ENCODE assay signal across 8 cellular contexts in the genomic region with DNA sequence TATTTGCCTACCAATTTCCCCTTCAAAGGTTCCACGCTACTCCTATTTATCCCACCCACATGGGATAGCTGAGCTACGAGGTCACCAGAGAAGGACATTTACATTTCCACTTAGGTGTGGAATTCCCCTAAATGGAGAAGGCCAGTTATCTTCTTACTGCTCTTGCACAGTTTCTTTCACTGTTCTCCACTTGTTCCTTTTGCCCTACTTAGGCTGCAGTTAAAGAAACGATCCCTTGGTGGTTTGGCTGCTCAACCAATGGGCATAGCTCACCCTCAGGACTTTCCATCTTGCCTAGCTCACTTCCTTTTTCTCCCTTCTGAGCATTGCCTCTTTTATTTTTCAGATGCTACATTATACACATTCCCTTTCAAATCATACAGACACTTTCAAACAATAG. TPM values are rescaled to one million over a fixed set of nuclear protein-coding genes. Genes with fewer than 3 reads are reported as not detected.
DNase-seq lines count a peak whose midpoint lies in the region; ATAC-seq and TF ChIP-seq lines count a peak whose summit lies in the region.

No MANE protein-coding gene starts in this region.

- H3K4me1 Mint-ChIP-seq in stimulated activated memory B cell treated with anti-CD40 and anti-IgM and Interleukin-4, amounts not matched to agents 10 μg/mL and 1 μg/mL and 100 μg/mL, for 72 hours = peaks cover 27% of the 10 kb centered on the region
- H3K4me1 Mint-ChIP-seq in CD4-positive, alpha-beta memory T cell = peaks cover 5 to 8% (median 7%) of the 10 kb centered on the region in 4 donors

- H3K27ac ChIP-seq in SK-N-SH (ENCODE audit: low read depth in 2 of 2, low read length in 1 of 2) = no peak overlapping the region; a peak in 1 of 4 replicates
- no peak overlapping the region for H3K27ac ChIP-seq in testis
- no peak overlapping the region for H3K27ac ChIP-seq in CD4-positive, alpha-beta memory T cell (ENCODE audit: low read depth, low read length)

- CTCF ChIA-PET in SK-N-SH (lab: Yijun Ruan, JAX) = interaction anchor here (0.7 to 1.6 kb wide), 2 partner anchors 25 to 111 kb away, joined by 3 to 4 read pairs; no protein-coding TSS in a partner anchor
- CTCF ChIA-PET in CD4-positive, alpha-beta memory T cell (lab: Charles Lee; ENCODE audit: partially characterized antibody) = interaction anchor here (1.6 to 2.9 kb wide), 2 partner anchors 9 to 10 kb away, joined by 6 to 10 read pairs; a partner anchor contains a TSS

- no peaks in the 10 kb centered on the region for H3K27me3 Mint-ChIP-seq in stimulated activated memory B cell treated with anti-CD40 and anti-IgM and Interleukin-4, amounts not matched to agents 10 μg/mL and 1 μg/mL and 100 μg/mL, for 72 hours
- no peaks in the 10 kb centered on the region for H3K27me3 Mint-ChIP-seq in CD4-positive, alpha-beta memory T cell

- no peak overlapping the region for H3K4me3 ChIP-seq in SK-N-SH (ENCODE audit: low read depth in 2 of 2, low read length in 1 of 2)
- no peak overlapping the region for H3K4me3 ChIP-seq in testis
- no peak overlapping the region for H3K4me3 ChIP-seq in CD4-positive, alpha-beta memory T cell (ENCODE audit: low read length in 2 of 2)

- H3K9me2 ChIP-seq in SK-N-SH = no peaks in the 10 kb centered on the region

- no peak for TF ChIP-seq RAD21 in SK-N-SH (IDR thresholded peaks at IDR 0.05; ENCODE audit: low read length)

- TF ChIP-seq POLR2A in testis (IDR thresholded peaks at IDR 0.05) = no peak

- H3K36me3 ChIP-seq in SK-N-SH (replicated peaks in 1 of 2; ENCODE audit: control insufficient read depth in 1 of 2, insufficient read depth in 2 of 2, low read length in 1 of 2) (no peaks in the 10 kb centered on the region), testis (ENCODE audit: low read depth, missing control alignments) (no peaks in the 10 kb centered on the region)
- H3K36me3 ChIP-seq in CD4-positive, alpha-beta memory T cell (ENCODE audit: insufficient read depth, low read length) = no peaks in the 10 kb centered on the region

- DNase-seq in SK-N-SH (no peak), SKM-1 treated with dmso at 0.1 percent for 144 hours (lab: John Stamatoyannopoulos, UW; ENCODE audit: unreplicated experiment) (peak; percentile 76), testis (no peak)
- no peak for DNase-seq in effector CD4-positive, alpha-beta T cell
- DNase-seq in CD4-positive, alpha-beta memory T cell = no peak

- ATAC-seq in SK-N-SH treated with all-trans-retinoic acid at 6 μM for 48 hours (no peak; the same call in 2 of the 3 replicates), HG03025 (IDR thresholded peaks at IDR 0.05; ENCODE audit: low FRiP score, unreplicated experiment) (peak; percentile 76)
- ATAC-seq in stimulated activated memory B cell treated with anti-CD40 and anti-IgM and Interleukin-4, amounts not matched to agents 10 μg/mL and 1 μg/mL and 100 μg/mL, for 72 hours = peak; percentile 95

- peaks cover 7% of the 10 kb centered on the region for H3K36me3 Mint-ChIP-seq in stimulated activated memory B cell treated with anti-CD40 and anti-IgM and Interleukin-4, amounts not matched to agents 10 μg/mL and 1 μg/mL and 100 μg/mL, for 72 hours
- H3K36me3 Mint-ChIP-seq in CD4-positive, alpha-beta memory T cell = no peaks in the 10 kb centered on the region

- 65% methylated on average over 3 of the region's 3 CpGs for WGBS in SK-N-SH (ENCODE audit: low lambda C conversion rate)
- WGBS in testis, 2 donors = 55 to 60% methylated on average over 3 of the region's 3 CpGs

- H3K9ac ChIP-seq in SK-N-SH = no peak overlapping the region

- TF ChIP-seq EP300 in SK-N-SH (IDR thresholded peaks at IDR 0.05; ENCODE audit: borderline replicate concordance in 1 of 2, low read depth in 1 of 2, low read length in 1 of 2) = no peak

- POLR2A ChIA-PET in SK-N-SH (lab: Yijun Ruan, JAX) = no interaction called here
- POLR2A ChIA-PET in CD4-positive, alpha-beta memory T cell (lab: Charles Lee; ENCODE audit: partially characterized antibody) = interaction anchor here (1.2 to 3.5 kb wide), 3 partner anchors 9 to 49 kb away, joined by 3 to 26 read pairs (median 4); a partner anchor contains a TSS

- peak overlapping the region; percentile 4 for H3K4me3 Mint-ChIP-seq in stimulated activated memory B cell treated with anti-CD40 and anti-IgM and Interleukin-4, amounts not matched to agents 10 μg/mL and 1 μg/mL and 100 μg/mL, for 72 hours
- no peak overlapping the region for H3K4me3 Mint-ChIP-seq in CD4-positive, alpha-beta memory T cell

- peaks cover 8% of the 10 kb centered on the region for H3K9me3 Mint-ChIP-seq in stimulated activated memory B cell treated with anti-CD40 and anti-IgM and Interleukin-4, amounts not matched to agents 10 μg/mL and 1 μg/mL and 100 μg/mL, for 72 hours
- H3K9me3 Mint-ChIP-seq in CD4-positive, alpha-beta memory T cell = peaks cover 0 to 4% (median 0%) of the 10 kb centered on the region in 8 donors

- H3K9me3 ChIP-seq in SK-N-SH = no peaks in the 10 kb centered on the region
- no peaks in the 10 kb centered on the region for H3K9me3 ChIP-seq in testis
- H3K9me3 ChIP-seq in CD4-positive, alpha-beta memory T cell (ENCODE audit: control insufficient read depth in 1 of 2, low read length in 2 of 2) = peaks cover 0 to 3% of the 10 kb centered on the region in 2 donors

- H3K27me3 ChIP-seq in SK-N-SH (ENCODE audit: insufficient read depth) = no peaks in the 10 kb centered on the region
- H3K27me3 ChIP-seq in testis = no peaks in the 10 kb centered on the region
- no peaks in the 10 kb centered on the region for H3K27me3 ChIP-seq in CD4-positive, alpha-beta memory T cell (ENCODE audit: insufficient read depth, low read length)

- peak overlapping the region; percentile 99 for H3K27ac Mint-ChIP-seq in stimulated activated memory B cell treated with anti-CD40 and anti-IgM and Interleukin-4, amounts not matched to agents 10 μg/mL and 1 μg/mL and 100 μg/mL, for 72 hours
- peak overlapping the region in 1 of 7 donors; percentile 38 for H3K27ac Mint-ChIP-seq in CD4-positive, alpha-beta memory T cell

- TF ChIP-seq CTCF in SK-N-SH (IDR thresholded peaks at IDR 0.05) (no peak), testis (IDR thresholded peaks at IDR 0.05) (no peak)

- H3K4me2 ChIP-seq in SK-N-SH = no peak overlapping the region

- no peaks in the 10 kb centered on the region for H4K20me1 ChIP-seq in SK-N-SH (ENCODE audit: insufficient read depth)

- peak overlapping the region; percentile 64 for H2AFZ ChIP-seq in SK-N-SH (ENCODE audit: low read depth)

- no peaks in the 10 kb centered on the region for H3F3A ChIP-seq in SK-N-SH (replicated peaks; ENCODE audit: insufficient read depth)

- H3K4me1 ChIP-seq in SK-N-SH (ENCODE audit: control insufficient read depth in 1 of 2, insufficient read depth in 2 of 2, low read depth in 1 of 2, low read length in 1 of 2) (no peaks in the 10 kb centered on the region), testis (no peaks in the 10 kb centered on the region)
- H3K4me1 ChIP-seq in CD4-positive, alpha-beta memory T cell (ENCODE audit: insufficient read depth, low read length) = peaks cover 9% of the 10 kb centered on the region

- no peaks in the 10 kb centered on the region for H3K79me2 ChIP-seq in SK-N-SH (ENCODE audit: insufficient read depth)

- intact Hi-C loops in testis (cut with DNase I; ENCODE audit: low total_unique reads) = no loop called here
- intact Hi-C loops in CD4-positive, alpha-beta memory T cell (cut with micrococcal nuclease) = no loop called here

TF ChIP-seq in SK-N-SH, 30 proteins besides CTCF, POLR2A, EP300 and RAD21 (continues in another document):
- no peak for TF ChIP-seq SIN3A (IDR thresholded peaks at IDR 0.05; ENCODE audit: borderline replicate concordance, low read depth, low read length)

TF ChIP-seq in SK-N-SH treated with all-trans-retinoic acid at 6 μM for 48 hours, 23 proteins besides CTCF, POLR2A, EP300 and RAD21 (continues in another document):
- TF ChIP-seq OSR1 (CRISPR knock-in tag; IDR thresholded peaks at IDR 0.05) (no peak), CSDC2 (CRISPR knock-in tag; IDR thresholded peaks at IDR 0.05) (no peak), BACH2 (CRISPR knock-in tag; IDR thresholded peaks at IDR 0.05; ENCODE audit: borderline replicate concordance) (no peak), TCF4 (CRISPR knock-in tag; IDR thresholded peaks at IDR 0.05; ENCODE audit: borderline replicate concordance) (no peak), PPARA (CRISPR knock-in tag; IDR thresholded peaks at IDR 0.05; ENCODE audit: borderline replicate concordance) (no peak), ZNF70 (CRISPR knock-in tag; IDR thresholded peaks at IDR 0.05) (no peak), ESRRG (CRISPR knock-in tag; IDR thresholded peaks at IDR 0.05) (no peak)
- TF ChIP-seq, protein P1, sequence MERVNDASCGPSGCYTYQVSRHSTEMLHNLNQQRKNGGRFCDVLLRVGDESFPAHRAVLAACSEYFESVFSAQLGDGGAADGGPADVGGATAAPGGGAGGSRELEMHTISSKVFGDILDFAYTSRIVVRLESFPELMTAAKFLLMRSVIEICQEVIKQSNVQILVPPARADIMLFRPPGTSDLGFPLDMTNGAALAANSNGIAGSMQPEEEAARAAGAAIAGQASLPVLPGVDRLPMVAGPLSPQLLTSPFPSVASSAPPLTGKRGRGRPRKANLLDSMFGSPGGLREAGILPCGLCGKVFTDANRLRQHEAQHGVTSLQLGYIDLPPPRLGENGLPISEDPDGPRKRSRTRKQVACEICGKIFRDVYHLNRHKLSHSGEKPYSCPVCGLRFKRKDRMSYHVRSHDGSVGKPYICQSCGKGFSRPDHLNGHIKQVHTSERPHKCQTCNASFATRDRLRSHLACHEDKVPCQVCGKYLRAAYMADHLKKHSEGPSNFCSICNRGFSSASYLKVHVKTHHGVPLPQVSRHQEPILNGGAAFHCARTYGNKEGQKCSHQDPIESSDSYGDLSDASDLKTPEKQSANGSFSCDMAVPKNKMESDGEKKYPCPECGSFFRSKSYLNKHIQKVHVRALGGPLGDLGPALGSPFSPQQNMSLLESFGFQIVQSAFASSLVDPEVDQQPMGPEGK (CRISPR knock-in tag; IDR thresholded peaks at IDR 0.05; ENCODE audit: borderline replicate concordance) = no peak
- TF ChIP-seq, protein P2, sequence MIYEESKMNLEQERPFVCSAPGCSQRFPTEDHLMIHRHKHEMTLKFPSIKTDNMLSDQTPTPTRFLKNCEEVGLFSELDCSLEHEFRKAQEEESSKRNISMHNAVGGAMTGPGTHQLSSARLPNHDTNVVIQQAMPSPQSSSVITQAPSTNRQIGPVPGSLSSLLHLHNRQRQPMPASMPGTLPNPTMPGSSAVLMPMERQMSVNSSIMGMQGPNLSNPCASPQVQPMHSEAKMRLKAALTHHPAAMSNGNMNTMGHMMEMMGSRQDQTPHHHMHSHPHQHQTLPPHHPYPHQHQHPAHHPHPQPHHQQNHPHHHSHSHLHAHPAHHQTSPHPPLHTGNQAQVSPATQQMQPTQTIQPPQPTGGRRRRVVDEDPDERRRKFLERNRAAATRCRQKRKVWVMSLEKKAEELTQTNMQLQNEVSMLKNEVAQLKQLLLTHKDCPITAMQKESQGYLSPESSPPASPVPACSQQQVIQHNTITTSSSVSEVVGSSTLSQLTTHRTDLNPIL (CRISPR knock-in tag; IDR thresholded peaks at IDR 0.05; ENCODE audit: low read depth) = no peak

RNA-seq across cellular contexts. Expression of a gene that starts 11.2 kb away (rescaled TPM):
- polyA plus RNA-seq in SK-N-SH (2012; rRNA removed) = 19.1 and 35.7 TPM in 2 replicates
- 10.4 and 13.5 TPM in 2 replicates for polyA plus RNA-seq in SK-N-SH (2012; cell fraction: cytosol; rRNA removed)
- polyA plus RNA-seq in SK-N-SH (2012; cell fraction: nucleus; rRNA removed) = 65.9 and 172 TPM in 2 replicates
- 10 to 100 TPM; 65.8 to 67.1 TPM for total RNA-seq in testis
- polyA plus RNA-seq in testis (ENCODE audit: insufficient read depth, low read depth, low replicate concordance) = 40.6 TPM
- 100 to 1,000 TPM; 107 to 111 TPM for total RNA-seq in CD4-positive, alpha-beta memory T cell
- polyA plus RNA-seq in CD4-positive, alpha-beta memory T cell = 10 to 100 TPM; 14.6 to 22.4 TPM
